In genomic region chr4:118281611-118282442, GRCh38 we compare ENCODE assay signal across 8 cellular contexts.
DNase-seq lines count a peak whose midpoint lies in the region; ATAC-seq and TF ChIP-seq lines count a peak whose summit lies in the region.

No MANE protein-coding gene starts in this region.

- H3K9me3 ChIP-seq in GM23248 (ENCODE audit: low read depth) (no peaks in the 10 kb centered on the region), T-helper 17 cell (ENCODE audit: control insufficient read depth, low read length, poor library complexity, severe bottlenecking) (no peaks in the 10 kb centered on the region)

- peak overlapping the region; percentile 45 for H3K27ac Mint-ChIP-seq in T-helper 17 cell

- peaks cover 36% of the 10 kb centered on the region for H3K4me1 ChIP-seq in GM23248 (ENCODE audit: insufficient read depth)

- no peaks in the 10 kb centered on the region for H3K27me3 ChIP-seq in BJ (ENCODE audit: control insufficient read depth, insufficient read depth, low read length)
- H3K27me3 ChIP-seq in GM23248 (replicated peaks; ENCODE audit: insufficient read depth), result no peaks in the 10 kb centered on the region

- H3F3A ChIP-seq in GM23248 (ENCODE audit: insufficient read depth), result peaks cover 74% of the 10 kb centered on the region

- in situ Hi-C loops in GM23248 (cut with MboI), result loop anchor here (5.0 to 25.0 kb wide), 2 partner anchors 65 to 230 kb away; no protein-coding TSS in a partner anchor

- peak overlapping the region; percentile 88 for H3K4me2 ChIP-seq in GM23248 (ENCODE audit: unreplicated experiment)

- CTCF ChIA-PET in BJ (lab: Yijun Ruan, JAX), result interaction anchor here (0.7 to 1.5 kb wide), 4 partner anchors 62 to 142 kb away, joined by 3 to 7 read pairs (median 4); partner anchors contain the start of gene PRSS12

- ATAC-seq in T-helper 17 cell (no peak), HG02610 (IDR thresholded peaks at IDR 0.05; ENCODE audit: unreplicated experiment) (no peak), HG02870 (IDR thresholded peaks at IDR 0.05; ENCODE audit: unreplicated experiment) (no peak), HG03520 (IDR thresholded peaks at IDR 0.05; ENCODE audit: unreplicated experiment) (no peak), GM18511 (IDR thresholded peaks at IDR 0.05; ENCODE audit: unreplicated experiment) (no peak)

- DNase-seq in BJ (ENCODE audit: low read depth) (peak; percentile 49), GM23248 (peak; percentile 42), T-helper 17 cell (no peak), iPS-NIHi7 (ENCODE audit: extremely low spot score) (peak; percentile 18)

- H3K9me2 ChIP-seq in GM23248 (ENCODE audit: insufficient read depth), result no peaks in the 10 kb centered on the region

- H3K27me3 Mint-ChIP-seq in T-helper 17 cell, result no peaks in the 10 kb centered on the region

- H3K4me3 Mint-ChIP-seq in T-helper 17 cell, result peak overlapping the region; percentile 39

- TF ChIP-seq CTCF in BJ (IDR thresholded peaks at IDR 0.05; ENCODE audit: insufficient read depth, low read depth, low read length), result no peak

- H3K79me2 ChIP-seq in GM23248 (ENCODE audit: insufficient read depth), result peaks cover 17% of the 10 kb centered on the region

- POLR2A ChIA-PET in BJ (lab: Charles Lee), result interaction anchor here (1.3 kb wide), 2 partner anchors 71 to 73 kb away, joined by 3 to 5 read pairs; partner anchors contain the start of gene PRSS12

- H3K36me3 ChIP-seq in BJ (ENCODE audit: control insufficient read depth, insufficient read depth, low read length), result peaks cover 2% of the 10 kb centered on the region; the same call in 1 of the 2 replicates
- H3K36me3 ChIP-seq in GM23248 (ENCODE audit: low read depth), result peaks cover 25% of the 10 kb centered on the region

- no peak overlapping the region for H2AFZ ChIP-seq in GM23248

- no peaks in the 10 kb centered on the region; the same call in 1 of the 2 replicates for H4K20me1 ChIP-seq in GM23248 (ENCODE audit: insufficient read depth)

- H3K36me3 Mint-ChIP-seq in T-helper 17 cell (ENCODE audit: low read depth), result peaks cover 18% of the 10 kb centered on the region

- peaks cover 42% of the 10 kb centered on the region for H3K4me1 Mint-ChIP-seq in T-helper 17 cell

- H3K4me3 ChIP-seq in BJ (ENCODE audit: low read depth, low read length) (no peak overlapping the region), GM23248 (0 out of 2 replicates have a peak overlapping the region, but pooled peaks have one; percentile 91)

- peak overlapping the region; percentile 86 for H3K27ac ChIP-seq in GM23248

- 54 to 55% methylated on average over 9 of the region's 9 CpGs for WGBS in GM23248 (ENCODE audit: low coverage in 1 of 2, low lambda C conversion rate in 2 of 2, missing lambda C conversion rate in 2 of 2), 2 experiments

- peak overlapping the region; percentile 95 for H3K9ac ChIP-seq in GM23248

Comparison
In these comparisons a context has a peak if more than half of its experiments do, and no peak if none do; other contexts are left out.
1. DNase-seq: peak in BJ (single experiment), GM23248 (single experiment) and iPS-NIHi7 (single experiment); none in T-helper 17 cell (0 of 3).